ENCODE assay signal across 12 cellular contexts in the genomic region with DNA sequence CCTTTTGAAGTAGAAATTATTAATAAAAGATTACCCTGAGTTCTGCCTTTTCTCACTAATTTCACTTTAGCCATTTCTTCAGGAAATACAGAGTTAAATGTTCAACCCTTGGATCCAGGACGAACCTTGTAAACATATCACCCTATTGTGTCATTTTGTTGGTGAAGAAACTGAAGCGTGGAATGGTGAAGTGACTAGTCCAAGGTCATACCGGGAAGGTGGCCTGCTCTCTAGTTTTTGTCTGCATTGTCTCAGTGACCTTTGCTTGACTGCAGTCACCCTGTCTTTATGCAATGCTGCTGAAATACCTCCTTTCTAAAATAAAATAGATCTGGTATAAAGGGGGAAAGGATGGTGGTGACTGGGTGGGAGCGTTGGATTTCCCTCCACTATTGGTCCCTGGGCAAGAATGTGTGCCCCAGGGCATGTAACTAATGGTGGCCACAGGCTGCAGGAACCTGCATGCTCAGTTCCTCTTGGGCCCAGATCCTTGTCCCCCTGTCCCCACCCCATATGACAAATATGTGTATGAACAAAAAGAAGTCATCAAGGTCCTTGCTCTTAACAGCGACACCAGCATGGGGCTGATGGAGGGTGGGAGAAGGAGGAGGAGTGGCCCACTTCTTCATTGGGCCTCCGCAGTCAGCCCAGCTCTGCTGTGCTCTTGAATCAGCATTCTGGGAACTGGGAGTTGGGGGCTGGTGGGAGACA. TPM values are rescaled to one million over a fixed set of nuclear protein-coding genes. Genes with fewer than 3 reads are reported as not detected.
DNase-seq lines count a peak whose midpoint lies in the region; ATAC-seq and TF ChIP-seq lines count a peak whose summit lies in the region.
"Had no signal": no experiment of that assay in that cellular context is flagged by ENCODE, and none has a peak within 500 bp of the region (broad histone marks: within the 10 kb centered on the region; RNA-seq: fewer than 3 reads in every experiment).

No MANE protein-coding gene starts in this region.

- peak overlapping the region; percentile 93 for H3K27ac Mint-ChIP-seq in CD4-positive, alpha-beta T cell
- peak overlapping the region; percentile 98 to 99 for H3K27ac Mint-ChIP-seq in natural killer cell

- CTCF ChIA-PET in CD4-positive, alpha-beta T cell (lab: Charles Lee), result interaction anchor here (0.8 kb wide), 1 partner anchor 135 kb away, joined by 3 read pairs; no protein-coding TSS in a partner anchor

- H3K36me3 Mint-ChIP-seq in CD4-positive, alpha-beta T cell (ENCODE audit: low read depth), result peaks cover 78% of the 10 kb centered on the region
- peaks cover 6% of the 10 kb centered on the region for H3K36me3 Mint-ChIP-seq in natural killer cell

- H3K27ac ChIP-seq in CD4-positive, alpha-beta T cell (ENCODE audit: low read depth, low read length), result peak overlapping the region; percentile 88
- no peak overlapping the region for H3K27ac ChIP-seq in HUES48 (ENCODE audit: low read depth, low read length)
- H3K27ac ChIP-seq in cingulate gyrus (ENCODE audit: low read depth, low read length), result peak overlapping the region; percentile 76
- H3K27ac ChIP-seq: C4-2B, esophagus muscularis mucosa, left ventricle myocardium inferior had no signal

- peaks cover 87% of the 10 kb centered on the region for H3K4me1 Mint-ChIP-seq in CD4-positive, alpha-beta T cell (ENCODE audit: low read depth)
- peaks cover 91 to 93% of the 10 kb centered on the region in 2 donors for H3K4me1 Mint-ChIP-seq in natural killer cell

- no peak for TF ChIP-seq CTCF in CD4-positive, alpha-beta T cell (IDR thresholded peaks at IDR 0.05)
- no peak for TF ChIP-seq CTCF in natural killer cell (IDR thresholded peaks at IDR 0.05)

- peak overlapping the region; percentile 95 for H3K4me3 Mint-ChIP-seq in CD4-positive, alpha-beta T cell
- H3K4me3 Mint-ChIP-seq in natural killer cell, result peak overlapping the region; percentile 99

- POLR2A ChIA-PET in CD4-positive, alpha-beta T cell (lab: Charles Lee), result interaction anchor here (0.9 to 4.3 kb wide), 3 partner anchors 12 to 161 kb away, joined by 3 to 58 read pairs (median 7); partner anchors contain the start of gene SC5D

- intact Hi-C loops in CD4-positive, alpha-beta T cell (cut with DNase I, micrococcal nuclease), result loop anchor here (2.0 to 10.0 kb wide), 7 partner anchors 15 to 141 kb away; no protein-coding TSS in a partner anchor
- intact Hi-C loops in natural killer cell (cut with micrococcal nuclease), result loop anchor here (1.0 to 2.0 kb wide), 6 partner anchors 11 to 161 kb away; partner anchors contain the start of gene SC5D

- H3K9ac ChIP-seq in HUES48 (ENCODE audit: low read depth, low read length), result no peak overlapping the region

- ATAC-seq in CD4-positive, alpha-beta T cell (ENCODE audit: poor library complexity), result no peak
- ATAC-seq in natural killer cell (no peak), HG03025 (IDR thresholded peaks at IDR 0.05; ENCODE audit: low FRiP score, unreplicated experiment) (no peak), HG03378 (IDR thresholded peaks at IDR 0.05; ENCODE audit: unreplicated experiment) (no peak)

- H3K36me3 ChIP-seq in HUES48 (ENCODE audit: control insufficient read depth, insufficient read depth, low read length), result no peaks in the 10 kb centered on the region
- H3K36me3 ChIP-seq: esophagus muscularis mucosa, left ventricle myocardium inferior had no signal

- peaks cover 4% of the 10 kb centered on the region for H3K9me3 ChIP-seq in CD4-positive, alpha-beta T cell (ENCODE audit: control insufficient read depth, low read length)
- H3K9me3 ChIP-seq in HUES48 (ENCODE audit: control insufficient read depth, insufficient read depth, low read length), result no peaks in the 10 kb centered on the region
- H3K9me3 ChIP-seq: esophagus muscularis mucosa, left ventricle myocardium inferior had no signal

- DNase-seq in CD4-positive, alpha-beta T cell, result no peak
- DNase-seq in natural killer cell, result no peak
- no peak for DNase-seq in NCI-H1417 treated with DMSO at 0.1 percent for 48 hours (lab: John Stamatoyannopoulos, UW)
- no peak for DNase-seq in NCI-H524 treated with DMSO at 0.1 percent for 48 hours (lab: John Stamatoyannopoulos, UW)
- DNase-seq: left ventricle myocardium inferior, NCI-H345 had no signal

- H3K27me3 Mint-ChIP-seq in CD4-positive, alpha-beta T cell, result no peaks in the 10 kb centered on the region
- H3K27me3 Mint-ChIP-seq in natural killer cell (ENCODE audit: low read depth in 2 of 2), result no peaks in the 10 kb centered on the region

- H3K4me3 ChIP-seq in HUES48 (ENCODE audit: low read depth, low read length), result peak overlapping the region; percentile 78

- H3K9me3 Mint-ChIP-seq in CD4-positive, alpha-beta T cell, result no peaks in the 10 kb centered on the region
- H3K9me3 Mint-ChIP-seq in natural killer cell, result no peaks in the 10 kb centered on the region

- H3K4me1 ChIP-seq in HUES48 (ENCODE audit: control insufficient read depth, insufficient read depth, low read length), result peaks cover 53% of the 10 kb centered on the region

- no peaks in the 10 kb centered on the region for H3K27me3 ChIP-seq in CD4-positive, alpha-beta T cell (ENCODE audit: control insufficient read depth, insufficient read depth, low read length)
- peaks cover 14% of the 10 kb centered on the region for H3K27me3 ChIP-seq in HUES48 (ENCODE audit: control insufficient read depth, insufficient read depth, low read length)

RNA-seq across cellular contexts. Expression of gene SORL1, which starts 1.6 kb away (rescaled TPM):
- total RNA-seq in CD4-positive, alpha-beta T cell, result 100 to 1,000 TPM; 235 to 241 TPM
- total RNA-seq in natural killer cell, result 100 to 1,000 TPM; 386 to 519 (median 456) TPM
